ENCODE assay signal across 9 cellular contexts in genomic region chr6:31068738-31069340, GRCh38. TPM values are rescaled to one million over a fixed set of nuclear protein-coding genes. Genes with fewer than 3 reads are reported as not detected.
DNase-seq lines count a peak whose midpoint lies in the region; ATAC-seq and TF ChIP-seq lines count a peak whose summit lies in the region.
"Had no signal": no experiment of that assay in that cellular context is flagged by ENCODE, and none has a peak within 500 bp of the region (broad histone marks: within the 10 kb centered on the region; RNA-seq: fewer than 3 reads in every experiment).

No MANE protein-coding gene starts in this region.

- H3K4me3 ChIP-seq in heart left ventricle, result no peak overlapping the region

- WGBS in heart left ventricle, 4 donors, result 49 to 56% (median 52%) methylated on average over 13 of the region's 13 CpGs

- intact Hi-C loops in heart left ventricle (cut with DNase I), result loop anchor here in 6 of 10 donors (1.0 to 2.0 kb wide), 3 partner anchors 152 to 154 kb away; partner anchors contain the start of gene VARS2 (in 4 of the 6)

- peak; percentile 89 for TF ChIP-seq CTCF in GM12874 (IDR thresholded peaks at IDR 0.05; ENCODE audit: insufficient read depth, low read depth, low read length)
- peak; percentile 72 to 95 (median 87) for TF ChIP-seq CTCF in heart left ventricle (IDR thresholded peaks at IDR 0.05)

- H3K36me3 ChIP-seq in heart left ventricle, result no peaks in the 10 kb centered on the region

- DNase-seq in NAMALWA (ENCODE audit: low spot score) (peak; percentile 88), SW480 (ENCODE audit: low spot score) (peak; percentile 74), heart left ventricle (peak; percentile 59 to 85 (median 76)), putamen (ENCODE audit: low spot score) (peak; percentile 91)
- peak; percentile 47 for DNase-seq in activated naive CD8-positive, alpha-beta T cell treated with anti-CD3 and anti-CD28 coated beads, Interleukin-2, amount 50 U/mL, for 16 hours (ENCODE audit: low read depth, low spot score)

- ATAC-seq in heart left ventricle (peak; percentile 74 to 92 (median 90)), GM21423 (IDR thresholded peaks at IDR 0.05; ENCODE audit: unreplicated experiment) (no peak), GM19395 (IDR thresholded peaks at IDR 0.05; ENCODE audit: unreplicated experiment) (no peak)

- H3K9me3 ChIP-seq in heart left ventricle, result no peaks in the 10 kb centered on the region

- no peak overlapping the region for H3K27ac ChIP-seq in heart left ventricle

- H3K27me3 ChIP-seq in heart left ventricle, result no peaks in the 10 kb centered on the region

- H3K4me1 ChIP-seq in heart left ventricle, result peaks cover 0 to 9% (median 0%) of the 10 kb centered on the region in 12 donors

- TF ChIP-seq POLR2A in heart left ventricle (IDR thresholded peaks at IDR 0.05), result no peak

RNA-seq across cellular contexts. Expression of gene C6orf15, which starts 43.5 kb away (rescaled TPM):
- total RNA-seq in heart left ventricle, result not detected
- not detected for polyA plus RNA-seq in heart left ventricle
- total RNA-seq: pulmonary artery endothelial cell had no signal

RNA-seq across cellular contexts. Expression of gene PSORS1C1, which starts 45.8 kb away (rescaled TPM):
- total RNA-seq in heart left ventricle, result 1 to 10 TPM in 7 of 9 donors, under 1 TPM in 2; 0.63 to 5.5 (median 2.9) TPM
- 1 to 10 TPM in 1 of 2 donors, under 1 TPM in 1; 0.37 to 5.8 TPM for polyA plus RNA-seq in heart left ventricle

RNA-seq across cellular contexts. Expression of gene CDSN, which starts 51.4 kb away (rescaled TPM):
- total RNA-seq in heart left ventricle, result under 1 TPM in 1 of 9 donors, not detected in 8; 0.56 TPM
- under 1 TPM in 1 of 2 donors, not detected in 1; 0.15 TPM for polyA plus RNA-seq in heart left ventricle
- total RNA-seq: pulmonary artery endothelial cell had no signal

RNA-seq across cellular contexts. Expression of gene MUC22, which starts 58.6 kb away (rescaled TPM):
- under 1 TPM in 8 of 9 donors, not detected in 1; 0.06 to 0.49 (median 0.20) TPM for total RNA-seq in heart left ventricle
- polyA plus RNA-seq in heart left ventricle, result under 1 TPM; 0.01 to 0.34 TPM
- total RNA-seq: pulmonary artery endothelial cell had no signal

Comparison
In these comparisons a context has a peak if more than half of its experiments do, and no peak if none do; other contexts are left out.
1. ATAC-seq: peak in heart left ventricle (4 of 4); none in GM21423 (single experiment) and GM19395 (single experiment).
2. Peak in every context shown above with its lines, with median percentiles within 50 percentile points of each other: DNase-seq.